In genomic region chr2:74020717-74021406, GRCh38 we compare ENCODE assay signal across 9 cellular contexts. TPM values are rescaled to one million over a fixed set of nuclear protein-coding genes. Genes with fewer than 3 reads are reported as not detected.
DNase-seq lines count a peak whose midpoint lies in the region; ATAC-seq and TF ChIP-seq lines count a peak whose summit lies in the region.
"Had no signal": no experiment of that assay in that cellular context is flagged by ENCODE, and none has a peak within 500 bp of the region (broad histone marks: within the 10 kb centered on the region; RNA-seq: fewer than 3 reads in every experiment).

No MANE protein-coding gene starts in this region.

- H3K36me3 ChIP-seq in CD4-positive, CD25-positive, alpha-beta regulatory T cell (ENCODE audit: control insufficient read depth, insufficient read depth, low read length), result no peaks in the 10 kb centered on the region
- H3K36me3 ChIP-seq in PC-3 (ENCODE audit: low read depth, low read length), result no peaks in the 10 kb centered on the region; the same call in 1 of the 2 replicates
- no peaks in the 10 kb centered on the region for H3K36me3 ChIP-seq in neural progenitor cell
- H3K36me3 ChIP-seq: uterus had no signal

- no peak for DNase-seq in CD4-positive, CD25-positive, alpha-beta regulatory T cell
- no peak for DNase-seq in T-helper 17 cell
- DNase-seq in memory B cell (ENCODE audit: low spot score in 2 of 2), result no peak
- DNase-seq in PC-3, result no peak
- no peak for DNase-seq in NCI-H146 treated with DMSO at 0.1 percent for 48 hours (lab: John Stamatoyannopoulos, UW; ENCODE audit: unreplicated experiment)
- no peak for DNase-seq in inferior parietal cortex (ENCODE audit: extremely low spot score)
- no peak for DNase-seq in neural progenitor cell (ENCODE audit: low spot score)
- DNase-seq: uterus had no signal

- peak overlapping the region; percentile 71 to 87 (median 73) for H3K27ac Mint-ChIP-seq in CD4-positive, CD25-positive, alpha-beta regulatory T cell
- peak overlapping the region; percentile 14 for H3K27ac Mint-ChIP-seq in T-helper 17 cell
- H3K27ac Mint-ChIP-seq in memory B cell, result peak overlapping the region; percentile 62
- no peak overlapping the region for H3K27ac Mint-ChIP-seq in neural progenitor cell

- intact Hi-C loops in PC-3 (cut with micrococcal nuclease), result no loop called here

- H3K36me3 Mint-ChIP-seq in CD4-positive, CD25-positive, alpha-beta regulatory T cell, result peaks cover 6% of the 10 kb centered on the region
- H3K36me3 Mint-ChIP-seq in T-helper 17 cell (ENCODE audit: low read depth) (no peaks in the 10 kb centered on the region), memory B cell (peaks cover 8% of the 10 kb centered on the region), neural progenitor cell (peaks cover 6% of the 10 kb centered on the region)

- H3K79me2 ChIP-seq in PC-3 (ENCODE audit: low read length), result peaks cover 57% of the 10 kb centered on the region
- peaks cover 62% of the 10 kb centered on the region for H3K79me2 ChIP-seq in neural progenitor cell (ENCODE audit: low read depth)

- H4K20me1 ChIP-seq in PC-3 (ENCODE audit: low read length) (peaks cover 5% of the 10 kb centered on the region), neural progenitor cell (ENCODE audit: low read depth) (peaks cover 45% of the 10 kb centered on the region)

- peak overlapping the region in 3 of 4 donors; percentile 1 to 63 (median 3) for H3K4me3 Mint-ChIP-seq in CD4-positive, CD25-positive, alpha-beta regulatory T cell
- H3K4me3 Mint-ChIP-seq in T-helper 17 cell (no peak overlapping the region), memory B cell (no peak overlapping the region), neural progenitor cell (no peak overlapping the region)

- H3K4me2 ChIP-seq in PC-3 (ENCODE audit: low read length) (no peak overlapping the region), neural progenitor cell (no peak overlapping the region)

- BruUV-seq in PC-3 (replicated peaks; lab: Mats Ljungman, UMichigan), result no TSS peak

- H3K4me1 Mint-ChIP-seq in CD4-positive, CD25-positive, alpha-beta regulatory T cell, result peaks cover 21 to 74% (median 51%) of the 10 kb centered on the region in 4 donors
- peaks cover 25% of the 10 kb centered on the region for H3K4me1 Mint-ChIP-seq in T-helper 17 cell
- H3K4me1 Mint-ChIP-seq in memory B cell, result peaks cover 37% of the 10 kb centered on the region
- peaks cover 9% of the 10 kb centered on the region for H3K4me1 Mint-ChIP-seq in neural progenitor cell

- H3K27ac ChIP-seq in CD4-positive, CD25-positive, alpha-beta regulatory T cell (ENCODE audit: insufficient read depth, low read length, poor library complexity, severe bottlenecking), result no peak overlapping the region
- H3K27ac ChIP-seq in PC-3 (ENCODE audit: low read length), result no peak overlapping the region
- H3K27ac ChIP-seq in neural progenitor cell, result no peak overlapping the region
- H3K27ac ChIP-seq: uterus had no signal

- H3K9me2 ChIP-seq in PC-3 (replicated peaks; ENCODE audit: low read length), result no peaks in the 10 kb centered on the region

- H3F3A ChIP-seq in PC-3 (ENCODE audit: low read length, unreplicated experiment), result no peaks in the 10 kb centered on the region
- no peaks in the 10 kb centered on the region for H3F3A ChIP-seq in neural progenitor cell (ENCODE audit: low read depth)

- no peaks in the 10 kb centered on the region for H3K9me3 Mint-ChIP-seq in CD4-positive, CD25-positive, alpha-beta regulatory T cell
- no peaks in the 10 kb centered on the region for H3K9me3 Mint-ChIP-seq in memory B cell
- H3K9me3 Mint-ChIP-seq in neural progenitor cell, result no peaks in the 10 kb centered on the region

- no peaks in the 10 kb centered on the region for H3K27me3 Mint-ChIP-seq in CD4-positive, CD25-positive, alpha-beta regulatory T cell
- H3K27me3 Mint-ChIP-seq in T-helper 17 cell, result no peaks in the 10 kb centered on the region
- H3K27me3 Mint-ChIP-seq in memory B cell, result no peaks in the 10 kb centered on the region
- H3K27me3 Mint-ChIP-seq in neural progenitor cell (ENCODE audit: insufficient read depth, low read depth), result peaks cover 6% of the 10 kb centered on the region

- no peaks in the 10 kb centered on the region for H3K9me3 ChIP-seq in CD4-positive, CD25-positive, alpha-beta regulatory T cell (ENCODE audit: control insufficient read depth in 2 of 2, low read length in 2 of 2)
- H3K9me3 ChIP-seq in T-helper 17 cell (ENCODE audit: control insufficient read depth, low read length, poor library complexity, severe bottlenecking) (no peaks in the 10 kb centered on the region), PC-3 (ENCODE audit: low read length) (no peaks in the 10 kb centered on the region), neural progenitor cell (ENCODE audit: low read depth) (no peaks in the 10 kb centered on the region)
- H3K9me3 ChIP-seq: uterus had no signal

- ATAC-seq in CD4-positive, CD25-positive, alpha-beta regulatory T cell (ENCODE audit: low read depth in 2 of 2), result no peak
- peak; percentile 40 for ATAC-seq in HG02885 (IDR thresholded peaks at IDR 0.05; ENCODE audit: poor library complexity, unreplicated experiment)
- ATAC-seq in T-helper 17 cell, result peak; percentile 37
- ATAC-seq in memory B cell (ENCODE audit: low read depth), result peak; percentile 64
- no peak for ATAC-seq in PC-3

- H3K9ac ChIP-seq in PC-3 (ENCODE audit: low read length), result no peak overlapping the region
- H3K9ac ChIP-seq in neural progenitor cell, result no peak overlapping the region

- no peak overlapping the region for H3K4me3 ChIP-seq in CD4-positive, CD25-positive, alpha-beta regulatory T cell (ENCODE audit: low read depth, low read length)
- no peak overlapping the region for H3K4me3 ChIP-seq in PC-3 (ENCODE audit: low read length)
- H3K4me3 ChIP-seq in neural progenitor cell, result no peak overlapping the region
- H3K4me3 ChIP-seq: uterus had no signal

- CTCF ChIA-PET in PC-3 (lab: Charles Lee), result interaction anchor here (0.5 kb wide), 1 partner anchor 250 kb away, joined by 3 read pairs; no protein-coding TSS in a partner anchor

- TF ChIP-seq CTCF in PC-3 (conservative IDR thresholded peaks at IDR 0.05; ENCODE audit: low read depth, low read length), result no peak
- no peak for TF ChIP-seq CTCF in neural progenitor cell (IDR thresholded peaks at IDR 0.05)

- H3K27me3 ChIP-seq in CD4-positive, CD25-positive, alpha-beta regulatory T cell (ENCODE audit: control insufficient read depth, insufficient read depth, low read length), result no peaks in the 10 kb centered on the region
- no peaks in the 10 kb centered on the region for H3K27me3 ChIP-seq in PC-3 (ENCODE audit: low read length)
- no peaks in the 10 kb centered on the region for H3K27me3 ChIP-seq in neural progenitor cell
- H3K27me3 ChIP-seq: uterus had no signal

- no peak overlapping the region for H2AFZ ChIP-seq in PC-3 (ENCODE audit: low read length)
- H2AFZ ChIP-seq in neural progenitor cell (replicated peaks), result no peak overlapping the region

- POLR2A ChIA-PET in PC-3 (lab: Charles Lee; ENCODE audit: unreplicated experiment), result no interaction called here

- H3K4me1 ChIP-seq in CD4-positive, CD25-positive, alpha-beta regulatory T cell (ENCODE audit: control insufficient read depth, insufficient read depth, low read length, poor library complexity, severe bottlenecking), result peaks cover 23% of the 10 kb centered on the region
- no peaks in the 10 kb centered on the region for H3K4me1 ChIP-seq in PC-3 (ENCODE audit: insufficient read depth, low read length)
- no peaks in the 10 kb centered on the region for H3K4me1 ChIP-seq in neural progenitor cell
- H3K4me1 ChIP-seq: uterus had no signal

RNA-seq across cellular contexts. Expression of gene TET3, which starts 36.2 kb away (rescaled TPM):
- total RNA-seq in CD4-positive, CD25-positive, alpha-beta regulatory T cell, result 26.3 TPM
- polyA plus RNA-seq in CD4-positive, CD25-positive, alpha-beta regulatory T cell, result under 1 TPM; 0.22 to 0.30 (median 0.26) TPM
- total RNA-seq in T-helper 17 cell, result 10 to 100 TPM; 20.3 to 22.5 TPM
- total RNA-seq in PC-3 (2014; rRNA removed), result 6.1 and 10.1 TPM in 2 replicates
- total RNA-seq in neural progenitor cell (ENCODE audit: low replicate concordance), result 6.2 and 9.1 TPM in 2 replicates

Comparison
In these comparisons a context has a peak if more than half of its experiments do, and no peak if none do; other contexts are left out.
1. ATAC-seq: peak in HG02885 (single experiment), T-helper 17 cell (single experiment) and memory B cell (single experiment); none in CD4-positive, CD25-positive, alpha-beta regulatory T cell (0 of 2) and PC-3 (single experiment).
2. H3K4me3 Mint-ChIP-seq: peak in CD4-positive, CD25-positive, alpha-beta regulatory T cell (3 of 4); none in T-helper 17 cell (single experiment), memory B cell (single experiment) and neural progenitor cell (single experiment).